2 cellular contexts compared by ENCODE assay signal in genomic region chr2:122209377-122209776, GRCh38.
TF ChIP-seq lines count a peak whose summit lies in the region.

No MANE protein-coding gene starts in this region.

TF ChIP-seq in liver, 16 proteins besides CTCF, POLR2A, EP300 and RAD21:
- peak; percentile 68 to 73 for TF ChIP-seq HNF4A (conservative IDR thresholded peaks at IDR 0.05)
- peak; percentile 69 to 82 for TF ChIP-seq RXRA (IDR thresholded peaks at IDR 0.05)
- TF ChIP-seq SP1 (IDR thresholded peaks at IDR 0.05) = peak; percentile 13
- no peak for TF ChIP-seq REST (IDR thresholded peaks at IDR 0.05)

TF ChIP-seq in HepG2, 621 proteins besides CTCF, POLR2A, EP300 and RAD21:
- no peak for TF ChIP-seq HES4 (CRISPR knock-in tag; IDR thresholded peaks at IDR 0.05; ENCODE audit: borderline replicate concordance)
- no peak for TF ChIP-seq RBFOX2 (IDR thresholded peaks at IDR 0.05; ENCODE audit: low read depth, low read length)
- TF ChIP-seq RARA (CRISPR knock-in tag; IDR thresholded peaks at IDR 0.05) = no peak
- no peak for TF ChIP-seq ZSCAN12 (CRISPR knock-in tag; IDR thresholded peaks at IDR 0.05)
- TF ChIP-seq ZNF354B (CRISPR knock-in tag; IDR thresholded peaks at IDR 0.05) = no peak
- no peak for TF ChIP-seq ZNF326 (CRISPR knock-in tag; IDR thresholded peaks at IDR 0.05; ENCODE audit: borderline replicate concordance)
- TF ChIP-seq GZF1 (CRISPR knock-in tag; IDR thresholded peaks at IDR 0.05) = no peak
- TF ChIP-seq MLXIP (CRISPR knock-in tag; IDR thresholded peaks at IDR 0.05; ENCODE audit: borderline replicate concordance) = no peak
- no peak for TF ChIP-seq ZNF503 (CRISPR knock-in tag; IDR thresholded peaks at IDR 0.05)
- TF ChIP-seq HMGXB4 (CRISPR knock-in tag; IDR thresholded peaks at IDR 0.05; ENCODE audit: borderline replicate concordance in 1 of 2, low read depth in 1 of 2) = no peak
